ENCODE assay signal across 22 cellular contexts in the genomic region with DNA sequence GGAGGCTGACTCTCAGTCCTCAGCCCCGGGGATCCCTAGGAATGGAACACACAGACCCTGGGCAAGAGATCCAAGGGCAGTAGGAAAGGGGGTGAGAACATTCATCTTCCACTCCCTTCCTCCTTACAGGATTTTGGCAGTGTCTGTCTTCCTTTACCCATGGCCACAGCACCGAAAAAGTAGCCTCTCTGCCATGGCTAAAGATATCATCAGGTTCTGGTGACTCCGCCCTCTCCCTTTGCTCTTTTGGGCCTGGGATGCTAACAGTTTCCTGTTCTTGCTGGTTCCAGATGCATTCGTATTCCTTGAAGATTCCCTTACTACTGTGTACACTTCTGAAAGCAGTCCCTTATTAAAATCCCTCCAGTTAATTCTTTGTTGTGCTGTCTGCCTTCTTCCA. TPM values are rescaled to one million over a fixed set of nuclear protein-coding genes. Genes with fewer than 3 reads are reported as not detected.
DNase-seq lines count a peak whose midpoint lies in the region; ATAC-seq, FAIRE-seq and TF ChIP-seq lines count a peak whose summit lies in the region.
"Had no signal": no experiment of that assay in that cellular context is flagged by ENCODE, and none has a peak within 500 bp of the region (broad histone marks: within the 10 kb centered on the region; RNA-seq: fewer than 3 reads in every experiment).

No MANE protein-coding gene starts in this region.

- TF ChIP-seq CTCF in brain (conservative IDR thresholded peaks at IDR 0.05) = no peak
- no peak for TF ChIP-seq CTCF in mesothelial cell of epicardium (IDR thresholded peaks at IDR 0.05; ENCODE audit: unreplicated experiment)
- TF ChIP-seq CTCF in pancreas (IDR thresholded peaks at IDR 0.05) = no peak

- H3K4me1 Mint-ChIP-seq in brain = peaks cover 34% of the 10 kb centered on the region
- H3K4me1 Mint-ChIP-seq in mesothelial cell of epicardium = peaks cover 36% of the 10 kb centered on the region
- no peaks in the 10 kb centered on the region for H3K4me1 Mint-ChIP-seq in activated T-helper 17 cell treated with anti-CD3 and anti-CD28 coated beads, Interleukin-2, amount 50 U/mL, for 72 hours
- H3K4me1 Mint-ChIP-seq in activated CD4-positive, alpha-beta memory T cell treated with anti-CD3 and anti-CD28 coated beads for 36 hours (ENCODE audit: low read depth) = peaks cover 5% of the 10 kb centered on the region

- no peaks in the 10 kb centered on the region for H3K36me3 Mint-ChIP-seq in brain
- H3K36me3 Mint-ChIP-seq in mesothelial cell of epicardium = peaks cover 2% of the 10 kb centered on the region
- H3K36me3 Mint-ChIP-seq in activated T-helper 17 cell treated with anti-CD3 and anti-CD28 coated beads, Interleukin-2, amount 50 U/mL, for 72 hours (ENCODE audit: low read depth) = no peaks in the 10 kb centered on the region
- no peaks in the 10 kb centered on the region for H3K36me3 Mint-ChIP-seq in activated CD4-positive, alpha-beta memory T cell treated with anti-CD3 and anti-CD28 coated beads for 36 hours
- H3K36me3 Mint-ChIP-seq: natural killer cell treated with Interleukin-12 subunit alpha and Interleukin-12 subunit beta and Interleukin-15 and Interleukin-18, amount 100 ng/mL, for 72 hours had no signal

- no peaks in the 10 kb centered on the region for H3K27me3 ChIP-seq in right cardiac atrium (ENCODE audit: control insufficient read depth, insufficient read depth)
- H3K27me3 ChIP-seq in pancreas = no peaks in the 10 kb centered on the region

- H3K27ac ChIP-seq in right cardiac atrium (ENCODE audit: low read length) (no peak overlapping the region), pancreas (no peak overlapping the region)
- H3K27ac ChIP-seq: C4-2B, psoas muscle had no signal

- ATAC-seq in right cardiac atrium (peak; percentile 28 to 77), HG02642 (IDR thresholded peaks at IDR 0.05; ENCODE audit: poor library complexity, unreplicated experiment) (no peak), pancreas (no peak)
- no peak for ATAC-seq in activated T-helper 17 cell treated with anti-CD3 and anti-CD28 coated beads, Interleukin-2, amount 50 U/mL, for 72 hours (replicated peaks)
- ATAC-seq: natural killer cell treated with Interleukin-12 subunit alpha and Interleukin-12 subunit beta and Interleukin-15 and Interleukin-18, amount 100 ng/mL, for 72 hours; psoas muscle had no signal

- H3K4me3 Mint-ChIP-seq in brain (peak overlapping the region in 3 of 5 experiments; percentile 7 to 43 (median 13)), mesothelial cell of epicardium (no peak overlapping the region)
- H3K4me3 Mint-ChIP-seq in activated T-helper 17 cell treated with anti-CD3 and anti-CD28 coated beads, Interleukin-2, amount 50 U/mL, for 72 hours = no peak overlapping the region
- no peak overlapping the region for H3K4me3 Mint-ChIP-seq in activated CD4-positive, alpha-beta memory T cell treated with anti-CD3 and anti-CD28 coated beads for 36 hours
- H3K4me3 Mint-ChIP-seq: natural killer cell treated with Interleukin-12 subunit alpha and Interleukin-12 subunit beta and Interleukin-15 and Interleukin-18, amount 100 ng/mL, for 72 hours; T-helper 1 cell treated with Interleukin-12 subunit alpha and Interleukin-12 subunit beta and Interleukin-4 antibody, amounts not matched to agents 30 μg/mL and 1 μg/mL, for 36 hours had no signal

- no peak overlapping the region for H3K4me3 ChIP-seq in right cardiac atrium (ENCODE audit: low read length)
- no peak overlapping the region for H3K4me3 ChIP-seq in pancreas
- H3K4me3 ChIP-seq: psoas muscle had no signal

- POLR2A ChIA-PET in activated CD4-positive, alpha-beta memory T cell treated with anti-CD3 and anti-CD28 coated beads for 36 hours (lab: Charles Lee) = no interaction called here

- H3K27ac Mint-ChIP-seq in brain (peak overlapping the region; percentile 63 to 94 (median 91)), mesothelial cell of epicardium (peak overlapping the region; percentile 84)
- H3K27ac Mint-ChIP-seq in activated T-helper 17 cell treated with anti-CD3 and anti-CD28 coated beads, Interleukin-2, amount 50 U/mL, for 72 hours = no peak overlapping the region
- no peak overlapping the region for H3K27ac Mint-ChIP-seq in activated CD4-positive, alpha-beta memory T cell treated with anti-CD3 and anti-CD28 coated beads for 36 hours
- H3K27ac Mint-ChIP-seq: natural killer cell treated with Interleukin-12 subunit alpha and Interleukin-12 subunit beta and Interleukin-15 and Interleukin-18, amount 100 ng/mL, for 72 hours; T-helper 1 cell treated with Interleukin-12 subunit alpha and Interleukin-12 subunit beta and Interleukin-4 antibody, amounts not matched to agents 30 μg/mL and 1 μg/mL, for 36 hours had no signal

- intact Hi-C loops in right cardiac atrium (cut with DNase I) = no loop called here
- intact Hi-C loops in cardiac septum (cut with DNase I) = no loop called here
- intact Hi-C loops in activated CD4-positive, alpha-beta memory T cell treated with anti-CD3 and anti-CD28 coated beads for 36 hours (cut with micrococcal nuclease) = no loop called here
- intact Hi-C loops in pancreas (cut with DNase I) = no loop called here

- CTCF ChIA-PET in activated CD4-positive, alpha-beta memory T cell treated with anti-CD3 and anti-CD28 coated beads for 36 hours (lab: Charles Lee) = no interaction called here

- DNase-seq in right cardiac atrium (no peak), cardiac septum (ENCODE audit: low spot score) (no peak), mesothelial cell of epicardium (ENCODE audit: low spot score in 2 of 2, unreplicated experiment in 2 of 2) (no peak), pancreas (no peak)
- no peak for DNase-seq in activated CD4-positive, alpha-beta memory T cell treated with anti-CD3 and anti-CD28 coated beads for 36 hours
- DNase-seq: activated CD4-positive, alpha-beta T cell treated with anti-CD3 and anti-CD28 coated beads, Interleukin-2, amount 50 U/mL, for 4 hours; activated naive CD4-positive, alpha-beta T cell; activated T-cell treated with anti-CD3 and anti-CD28 coated beads for 4 hours; amygdala; effector memory CD4-positive, alpha-beta T cell; NCI-H1105 treated with DMSO at 0.1 percent for 48 hours; psoas muscle; SHP77 treated with DMSO at 0.1 percent for 48 hours; small intestine; stimulated activated CD4-positive, alpha-beta T cell treated with anti-CD3 and anti-CD28 coated beads, Interleukin-4, amount 100 ng/mL, for 4 hours had no signal

- 43% methylated on average over 4 of the region's 4 CpGs for WGBS in right cardiac atrium
- WGBS in pancreas, 2 donors = 74 to 88% methylated on average over 4 of the region's 4 CpGs

- H3K4me1 ChIP-seq in right cardiac atrium (ENCODE audit: control insufficient read depth, insufficient read depth, low read length) (no peaks in the 10 kb centered on the region), pancreas (no peaks in the 10 kb centered on the region)
- H3K4me1 ChIP-seq: psoas muscle had no signal

- H3K9me3 ChIP-seq in right cardiac atrium (ENCODE audit: control insufficient read depth, low read length) = no peaks in the 10 kb centered on the region
- no peaks in the 10 kb centered on the region for H3K9me3 ChIP-seq in pancreas
- H3K9me3 ChIP-seq: psoas muscle had no signal

- no peak for FAIRE-seq in pancreas (lab: Jason Lieb, UNC)
- FAIRE-seq: keratinocyte, small intestine had no signal

- no peaks in the 10 kb centered on the region for H3K36me3 ChIP-seq in pancreas

- H3K27me3 Mint-ChIP-seq in brain (peaks cover 2% of the 10 kb centered on the region), mesothelial cell of epicardium (ENCODE audit: low read depth) (no peaks in the 10 kb centered on the region)
- H3K27me3 Mint-ChIP-seq in activated T-helper 17 cell treated with anti-CD3 and anti-CD28 coated beads, Interleukin-2, amount 50 U/mL, for 72 hours = peaks cover 7% of the 10 kb centered on the region
- H3K27me3 Mint-ChIP-seq in activated CD4-positive, alpha-beta memory T cell treated with anti-CD3 and anti-CD28 coated beads for 36 hours = peaks cover 12% of the 10 kb centered on the region

- H3K9me3 Mint-ChIP-seq in brain = peaks cover 0 to 11% (median 0%) of the 10 kb centered on the region in 5 experiments
- peaks cover 10% of the 10 kb centered on the region for H3K9me3 Mint-ChIP-seq in mesothelial cell of epicardium
- H3K9me3 Mint-ChIP-seq in activated T-helper 17 cell treated with anti-CD3 and anti-CD28 coated beads, Interleukin-2, amount 50 U/mL, for 72 hours = no peaks in the 10 kb centered on the region
- H3K9me3 Mint-ChIP-seq in activated CD4-positive, alpha-beta memory T cell treated with anti-CD3 and anti-CD28 coated beads for 36 hours = no peaks in the 10 kb centered on the region
- H3K9me3 Mint-ChIP-seq: natural killer cell treated with Interleukin-12 subunit alpha and Interleukin-12 subunit beta and Interleukin-15 and Interleukin-18, amount 100 ng/mL, for 72 hours; T-helper 1 cell treated with Interleukin-12 subunit alpha and Interleukin-12 subunit beta and Interleukin-4 antibody, amounts not matched to agents 30 μg/mL and 1 μg/mL, for 36 hours had no signal

RNA-seq across cellular contexts. Expression of gene RAI14, which starts 59.1 kb away (rescaled TPM):
- total RNA-seq in right cardiac atrium (10 to 100 TPM; 11.7 to 22.7 (median 13.7) TPM), cardiac septum (17.5 TPM), mesothelial cell of epicardium (117 to 134 TPM (median 120 TPM) in 3 replicates), pancreas (10 to 100 TPM; 11.4 to 25.1 (median 18.6) TPM)
- polyA plus RNA-seq in right cardiac atrium (4.5 TPM), brain (ENCODE audit: insufficient read depth, low read depth, low replicate concordance) (13.1 TPM), pancreas (1 to 10 TPM; 5.4 to 6.7 TPM)
- total RNA-seq in activated T-helper 17 cell treated with anti-CD3 and anti-CD28 coated beads, Interleukin-2, amount 50 U/mL, for 72 hours = 1 to 10 TPM in 1 of 2 donors, under 1 TPM in 1; 0.41 to 3.3 TPM
- 1 to 10 TPM; 3.9 to 5.4 TPM for total RNA-seq in activated CD4-positive, alpha-beta memory T cell treated with anti-CD3 and anti-CD28 coated beads for 36 hours

Comparison
In these comparisons a context has a peak if more than half of its experiments do, and no peak if none do; other contexts are left out.
1. ATAC-seq: peak in right cardiac atrium (2 of 2); none in HG02642 (single experiment), activated T-helper 17 cell treated with anti-CD3 and anti-CD28 coated beads, Interleukin-2, amount 50 U/mL, for 72 hours (single experiment) and pancreas (0 of 4).
2. H3K27ac Mint-ChIP-seq: peak in brain (5 of 5) and mesothelial cell of epicardium (single experiment); none in activated T-helper 17 cell treated with anti-CD3 and anti-CD28 coated beads, Interleukin-2, amount 50 U/mL, for 72 hours (single experiment) and activated CD4-positive, alpha-beta memory T cell treated with anti-CD3 and anti-CD28 coated beads for 36 hours (single experiment).
3. H3K4me3 Mint-ChIP-seq: peak in brain (3 of 5); none in mesothelial cell of epicardium (single experiment), activated T-helper 17 cell treated with anti-CD3 and anti-CD28 coated beads, Interleukin-2, amount 50 U/mL, for 72 hours (single experiment) and activated CD4-positive, alpha-beta memory T cell treated with anti-CD3 and anti-CD28 coated beads for 36 hours (single experiment).